35 cellular contexts compared by ENCODE assay signal in the genomic region with DNA sequence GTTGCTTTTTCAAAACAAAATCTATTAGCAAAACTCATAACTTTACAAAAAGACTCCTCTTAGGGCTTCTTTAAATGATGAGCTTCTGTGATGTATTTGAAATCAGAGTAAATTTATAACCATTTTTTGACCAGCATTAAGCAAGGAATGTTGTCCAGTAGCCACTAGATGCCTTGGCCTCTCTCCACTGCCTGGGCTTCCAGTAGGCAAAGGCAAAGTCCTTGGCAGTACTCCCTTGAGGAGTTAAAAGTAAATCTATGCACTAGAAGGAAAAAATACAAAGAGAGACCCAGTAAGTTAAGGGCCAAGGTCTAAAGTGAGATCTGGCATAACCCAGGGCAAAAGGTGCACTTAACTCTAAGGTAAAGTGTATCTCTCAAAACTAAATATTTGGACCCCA. TPM values are rescaled to one million over a fixed set of nuclear protein-coding genes. Genes with fewer than 3 reads are reported as not detected.
"Had no signal": no experiment of that assay in that cellular context is flagged by ENCODE, and none has a peak within 500 bp of the region (broad histone marks: within the 10 kb centered on the region; RNA-seq: fewer than 3 reads in every experiment).

No MANE protein-coding gene starts in this region.

- H3K9me3 ChIP-seq: gastrocnemius medialis, heart left ventricle, left lung, mucosa of descending colon, prostate gland, right atrium auricular region, thoracic aorta, tibial nerve, upper lobe of left lung had no signal

- H3K36me3 Mint-ChIP-seq: stimulated activated effector memory CD8-positive, alpha-beta T cell treated with anti-CD3 and anti-CD28 coated beads, Interleukin-12 subunit alpha, Interleukin-12 subunit beta, amount 100 ng/mL, for 72 hours had no signal

- H3K27ac Mint-ChIP-seq: endodermal cell; mesothelial cell of epicardium; natural killer cell treated with Interleukin-12 subunit alpha and Interleukin-12 subunit beta and Interleukin-15 and Interleukin-18, amount 100 ng/mL, for 72 hours; stimulated activated effector memory CD8-positive, alpha-beta T cell treated with anti-CD3 and anti-CD28 coated beads, Interleukin-12 subunit alpha, Interleukin-12 subunit beta, amount 100 ng/mL, for 72 hours had no signal

- DNase-seq: dorsolateral prefrontal cortex; effector CD8-positive, alpha-beta T cell; endodermal cell; foreskin fibroblast; gastrocnemius medialis; heart left ventricle; left cardiac atrium; left lung; mesenchymal stem cell; mucosa of descending colon; naive B cell; stimulated activated CD4-positive, alpha-beta T cell treated with anti-CD3 and anti-CD28 coated beads, Interleukin-12 subunit alpha, Interleukin-12 subunit beta, amount 100 ng/mL, for 4 hours; stimulated activated CD4-positive, alpha-beta T cell treated with anti-CD3 and anti-CD28 coated beads, Interleukin-2, amount 100 ng/mL, for 24 hours; stimulated activated CD4-positive, alpha-beta T cell treated with anti-CD3 and anti-CD28 coated beads, Interleukin-4, amount 100 ng/mL, for 24 hours; stimulated activated naive CD8-positive, alpha-beta T cell treated with anti-CD3 and anti-CD28 coated beads, Interleukin-15, Interleukin-2, amounts not matched to agents 100 U/mL and 50 U/mL, for 24 hours; substantia nigra; upper lobe of left lung had no signal

- ATAC-seq: gastrocnemius medialis; heart left ventricle; left lung; mucosa of descending colon; natural killer cell treated with Interleukin-12 subunit alpha and Interleukin-12 subunit beta and Interleukin-15 and Interleukin-18, amount 100 ng/mL, for 72 hours; sciatic nerve; stimulated activated effector memory CD8-positive, alpha-beta T cell treated with anti-CD3 and anti-CD28 coated beads, Interleukin-12 subunit alpha, Interleukin-12 subunit beta, amount 100 ng/mL, for 72 hours; stimulated activated naive CD8-positive, alpha-beta T cell treated with anti-CD3 and anti-CD28 coated beads, Interleukin-15, Interleukin-2, amounts not matched to agents 100 U/mL and 50 U/mL, for 24 hours had no signal

- H3K4me1 Mint-ChIP-seq: mesothelial cell of epicardium; naive B cell; neural crest cell; stimulated activated effector memory CD8-positive, alpha-beta T cell treated with anti-CD3 and anti-CD28 coated beads, Interleukin-12 subunit alpha, Interleukin-12 subunit beta, amount 100 ng/mL, for 72 hours had no signal

- H3K4me3 ChIP-seq: dorsolateral prefrontal cortex, gastrocnemius medialis, heart left ventricle, hepatocyte, left lung, mucosa of descending colon, prostate gland, right atrium auricular region, smooth muscle cell, thoracic aorta, tibial nerve, upper lobe of left lung had no signal

- H3K4me2 ChIP-seq: hepatocyte, smooth muscle cell had no signal

- H3K9ac ChIP-seq: parathyroid adenoma had no signal

- H3K27ac ChIP-seq: dorsolateral prefrontal cortex, epithelial cell of prostate, gastrocnemius medialis, heart left ventricle, hepatocyte, left lung, parathyroid adenoma, prostate gland, right atrium auricular region, thoracic aorta, tibial nerve, upper lobe of left lung had no signal

- H3K36me3 ChIP-seq: gastrocnemius medialis, heart left ventricle, left lung, prostate gland, right atrium auricular region, thoracic aorta, upper lobe of left lung had no signal

- H3K27me3 ChIP-seq: dorsolateral prefrontal cortex, gastrocnemius medialis, heart left ventricle, hepatocyte, left lung, right atrium auricular region, tibial nerve, upper lobe of left lung had no signal

- H3K9me3 Mint-ChIP-seq: natural killer cell treated with Interleukin-12 subunit alpha and Interleukin-12 subunit beta and Interleukin-15 and Interleukin-18, amount 100 ng/mL, for 72 hours; neural crest cell; stimulated activated effector memory CD8-positive, alpha-beta T cell treated with anti-CD3 and anti-CD28 coated beads, Interleukin-12 subunit alpha, Interleukin-12 subunit beta, amount 100 ng/mL, for 72 hours had no signal

- H2AFZ ChIP-seq: hepatocyte, parathyroid adenoma had no signal

- H3K4me1 ChIP-seq: gastrocnemius medialis, left lung, parathyroid adenoma, prostate gland, tibial nerve, upper lobe of left lung had no signal

- H3K27me3 Mint-ChIP-seq: naive B cell; natural killer cell treated with Interleukin-12 subunit alpha and Interleukin-12 subunit beta and Interleukin-15 and Interleukin-18, amount 100 ng/mL, for 72 hours had no signal

- H3K4me3 Mint-ChIP-seq: endodermal cell; mesothelial cell of epicardium; naive B cell; natural killer cell treated with Interleukin-12 subunit alpha and Interleukin-12 subunit beta and Interleukin-15 and Interleukin-18, amount 100 ng/mL, for 72 hours; neural crest cell; stimulated activated effector memory CD8-positive, alpha-beta T cell treated with anti-CD3 and anti-CD28 coated beads, Interleukin-12 subunit alpha, Interleukin-12 subunit beta, amount 100 ng/mL, for 72 hours had no signal

- H3K79me2 ChIP-seq: hepatocyte, parathyroid adenoma had no signal

RNA-seq across cellular contexts. Expression of a gene that starts 9.5 kb away (rescaled TPM):
- total RNA-seq: esophagus mucosa; fibroblast of lung; gastrocnemius medialis; kidney epithelial cell; left cardiac atrium; left lung; lung microvascular endothelial cell; mucosa of descending colon; natural killer cell treated with Interleukin-12 subunit alpha and Interleukin-12 subunit beta and Interleukin-15 and Interleukin-18, amount 100 ng/mL, for 72 hours; neural crest cell; osteoblast; prostate gland; right atrium auricular region; smooth muscle cell; upper lobe of left lung had no signal
- polyA plus RNA-seq: fibroblast of lung, heart left ventricle, smooth muscle cell had no signal
